Comparison of ENCODE assay signal across 11 cellular contexts in genomic region chr9:134433101-134433500, GRCh38.
A peak's percentile ranks its signal among the peaks of the same experiment; 100 is the strongest.
DNase-seq lines count a peak whose midpoint lies in the region; TF ChIP-seq lines count a peak whose summit lies in the region.
"Had no signal": no experiment of that assay in that cellular context is flagged by ENCODE, and none has a peak within 500 bp of the region (broad histone marks: within the 10 kb centered on the region; RNA-seq: fewer than 3 reads in every experiment).

No MANE protein-coding gene starts in this region.

- TF ChIP-seq CTCF in right atrium auricular region (IDR thresholded peaks at IDR 0.05): no peak
- TF ChIP-seq CTCF in coronary artery (IDR thresholded peaks at IDR 0.05): no peak
- TF ChIP-seq CTCF in mesothelial cell of epicardium (IDR thresholded peaks at IDR 0.05; ENCODE audit: unreplicated experiment): no peak
- TF ChIP-seq CTCF in uterus (IDR thresholded peaks at IDR 0.05): no peak
- TF ChIP-seq CTCF in MM.1S (IDR thresholded peaks at IDR 0.05; ENCODE audit: low read length): no peak
- no peak for TF ChIP-seq CTCF in OCI-LY7 (conservative IDR thresholded peaks at IDR 0.05; ENCODE audit: low read length)

- H3K4me3 Mint-ChIP-seq in mesothelial cell of epicardium: no peak overlapping the region
- H3K4me3 Mint-ChIP-seq: activated T-helper 1 cell treated with anti-CD3 and anti-CD28 coated beads, Interleukin-12 subunit alpha, Interleukin-12 subunit beta, Interleukin-2, Interleukin-4 antibody, amounts not matched to agents 30 ng/mL and 10 ng/mL and 1 ng/mL, durations not matched to agents 14 hours and 24 hours and 36 hours; endodermal cell had no signal

- H3K9me3 Mint-ChIP-seq in mesothelial cell of epicardium: no peaks in the 10 kb centered on the region
- H3K9me3 Mint-ChIP-seq: activated T-helper 1 cell treated with anti-CD3 and anti-CD28 coated beads, Interleukin-12 subunit alpha, Interleukin-12 subunit beta, Interleukin-2, Interleukin-4 antibody, amounts not matched to agents 30 ng/mL and 10 ng/mL and 1 ng/mL, durations not matched to agents 14 hours and 24 hours and 36 hours; endodermal cell had no signal

- H3K27ac ChIP-seq in right atrium auricular region (peak overlapping the region; percentile 24 to 88), coronary artery (peak overlapping the region; percentile 18 to 97), uterus (peak overlapping the region; percentile 85 to 94), MM.1S (ENCODE audit: low read length) (no peak overlapping the region), OCI-LY7 (ENCODE audit: low read depth, low read length, poor library complexity, severe bottlenecking) (no peak overlapping the region)

- DNase-seq in right atrium auricular region (ENCODE audit: low spot score) (no peak), cardiac septum (ENCODE audit: low spot score) (no peak), coronary artery (ENCODE audit: low spot score) (no peak), mesothelial cell of epicardium (ENCODE audit: low spot score in 2 of 2, unreplicated experiment in 2 of 2) (no peak), uterus (peak in 1 of 2 donors; percentile 55), OCI-M2 (lab: John Stamatoyannopoulos, UW; ENCODE audit: unreplicated experiment) (no peak), MM.1S (no peak), OCI-LY7 (ENCODE audit: low spot score) (no peak)
- DNase-seq: endodermal cell, NCI-H526 had no signal

- H3K4me1 Mint-ChIP-seq in mesothelial cell of epicardium: peaks cover 47% of the 10 kb centered on the region
- H3K4me1 Mint-ChIP-seq: endodermal cell had no signal

- no peaks in the 10 kb centered on the region for H3F3A ChIP-seq in MM.1S (ENCODE audit: insufficient read depth, low read length)

- no peak overlapping the region for H3K9ac ChIP-seq in MM.1S (ENCODE audit: low read length)

- H2AFZ ChIP-seq in MM.1S (ENCODE audit: low read length): no peak overlapping the region
- H2AFZ ChIP-seq in OCI-LY7 (ENCODE audit: low read length): no peak overlapping the region

- H3K36me3 Mint-ChIP-seq in mesothelial cell of epicardium: peaks cover 3% of the 10 kb centered on the region

- H3K9me2 ChIP-seq in MM.1S (replicated peaks; ENCODE audit: insufficient read depth, low read length) (no peaks in the 10 kb centered on the region), OCI-LY7 (ENCODE audit: insufficient read depth, low read length) (no peaks in the 10 kb centered on the region)

- H3K4me2 ChIP-seq in MM.1S (ENCODE audit: low read depth, low read length) (no peak overlapping the region), OCI-LY7 (ENCODE audit: low read length) (no peak overlapping the region)

- BruUV-seq in OCI-LY7 (replicated peaks; lab: Mats Ljungman, UMichigan): no TSS peak

- no peaks in the 10 kb centered on the region for H4K20me1 ChIP-seq in MM.1S (ENCODE audit: insufficient read depth, low read length)
- no peaks in the 10 kb centered on the region for H4K20me1 ChIP-seq in OCI-LY7 (ENCODE audit: insufficient read depth, low read length)

- H3K4me3 ChIP-seq in right atrium auricular region (no peak overlapping the region), coronary artery (no peak overlapping the region), uterus (no peak overlapping the region), MM.1S (ENCODE audit: low read length) (no peak overlapping the region), OCI-LY7 (ENCODE audit: low read depth, low read length, poor library complexity, severe bottlenecking) (no peak overlapping the region)

- POLR2A ChIA-PET in OCI-LY7 (lab: Charles Lee): interaction anchor here (0.7 kb wide), 1 partner anchor 258 kb away, joined by 3 read pairs; no protein-coding TSS in a partner anchor

- H3K27me3 ChIP-seq in right atrium auricular region (no peaks in the 10 kb centered on the region), uterus (no peaks in the 10 kb centered on the region), MM.1S (replicated peaks; ENCODE audit: insufficient read depth, low read length) (no peaks in the 10 kb centered on the region)

- H3K27ac Mint-ChIP-seq in mesothelial cell of epicardium: peak overlapping the region; percentile 43
- H3K27ac Mint-ChIP-seq: activated T-helper 1 cell treated with anti-CD3 and anti-CD28 coated beads, Interleukin-12 subunit alpha, Interleukin-12 subunit beta, Interleukin-2, Interleukin-4 antibody, amounts not matched to agents 30 ng/mL and 10 ng/mL and 1 ng/mL, durations not matched to agents 14 hours and 24 hours and 36 hours; endodermal cell had no signal

- intact Hi-C loops in cardiac septum (cut with DNase I): no loop called here
- intact Hi-C loops in uterus (cut with DNase I; ENCODE audit: low total_unique reads): no loop called here
- intact Hi-C loops in OCI-LY7 (cut with micrococcal nuclease; ENCODE audit: unreplicated experiment): no loop called here

- TF ChIP-seq POLR2A in uterus (IDR thresholded peaks at IDR 0.05): no peak

- H3K4me1 ChIP-seq in right atrium auricular region (peaks cover 0 to 80% of the 10 kb centered on the region in 2 donors), uterus (peaks cover 10 to 39% of the 10 kb centered on the region in 2 donors), MM.1S (ENCODE audit: low read length) (no peaks in the 10 kb centered on the region), OCI-LY7 (ENCODE audit: insufficient read depth, low read length, poor library complexity, severe bottlenecking) (no peaks in the 10 kb centered on the region)

- H3K36me3 ChIP-seq in right atrium auricular region: peaks cover 37% of the 10 kb centered on the region
- no peaks in the 10 kb centered on the region for H3K36me3 ChIP-seq in uterus
- no peaks in the 10 kb centered on the region for H3K36me3 ChIP-seq in MM.1S (replicated peaks; ENCODE audit: insufficient read depth, low read length)
- H3K36me3 ChIP-seq in OCI-LY7 (ENCODE audit: insufficient read depth, low read length): no peaks in the 10 kb centered on the region

- H3K79me2 ChIP-seq in MM.1S (ENCODE audit: low read length) (no peaks in the 10 kb centered on the region), OCI-LY7 (ENCODE audit: insufficient read depth, low read depth, low read length) (no peaks in the 10 kb centered on the region)

- H3K9me3 ChIP-seq in right atrium auricular region (no peaks in the 10 kb centered on the region), uterus (no peaks in the 10 kb centered on the region), MM.1S (replicated peaks; ENCODE audit: insufficient read depth, low read length) (no peaks in the 10 kb centered on the region), OCI-LY7 (ENCODE audit: low read length) (no peaks in the 10 kb centered on the region)

- CTCF ChIA-PET in OCI-LY7 (lab: Charles Lee; ENCODE audit: unreplicated experiment): interaction anchor here (0.6 kb wide), 1 partner anchor 60 kb away, joined by 3 read pairs; no protein-coding TSS in a partner anchor

- H3K27me3 Mint-ChIP-seq in mesothelial cell of epicardium (ENCODE audit: low read depth): no peaks in the 10 kb centered on the region

Comparison
In these comparisons a context has a peak if more than half of its experiments do, and no peak if none do; other contexts are left out.
1. H3K27ac ChIP-seq: peak in right atrium auricular region (2 of 2), coronary artery (2 of 2) and uterus (2 of 2); none in MM.1S (single experiment) and OCI-LY7 (single experiment).